21 cellular contexts compared by ENCODE assay signal in genomic region chr17:31480067-31480466, GRCh38.
"Had no signal": no experiment of that assay in that cellular context is flagged by ENCODE, and none has a peak within 500 bp of the region (broad histone marks: within the 10 kb centered on the region; RNA-seq: fewer than 3 reads in every experiment).

No MANE protein-coding gene starts in this region.

- H3K36me3 ChIP-seq: esophagus muscularis mucosa, gastroesophageal sphincter, heart left ventricle, left lung, lower lobe of right lung, prostate gland, sigmoid colon, vagina had no signal

- H3K4me3 ChIP-seq: coronary artery, esophagus muscularis mucosa, gastroesophageal sphincter, heart left ventricle, hepatocyte, left lung, lower lobe of right lung, prostate gland, sigmoid colon, vagina had no signal

- H3K9me3 ChIP-seq: esophagus muscularis mucosa, gastroesophageal sphincter, heart left ventricle, left lung, lower lobe of right lung, prostate gland, sigmoid colon, vagina had no signal

- H3K27ac ChIP-seq: coronary artery, esophagus muscularis mucosa, foreskin keratinocyte, gastroesophageal sphincter, heart left ventricle, hepatocyte, left lung, lower lobe of right lung, prostate gland, sigmoid colon, vagina had no signal

- DNase-seq: dermis blood vessel endothelial cell; effector memory CD4-positive, alpha-beta T cell; foreskin keratinocyte; left cardiac atrium; left lung; lower lobe of right lung; natural killer cell; right cardiac atrium; sigmoid colon; stimulated activated CD4-positive, alpha-beta T cell treated with anti-CD3 and anti-CD28 coated beads, Interleukin-2, amount 100 ng/mL, for 24 hours; stimulated activated CD4-positive, alpha-beta T cell treated with anti-CD3 and anti-CD28 coated beads, Interleukin-4, amount 100 ng/mL, for 24 hours; stimulated activated naive CD8-positive, alpha-beta T cell treated with anti-CD3 and anti-CD28 coated beads, Interleukin-15, Interleukin-2, amounts not matched to agents 100 U/mL and 50 U/mL, for 24 hours; trophoblast cell had no signal

- H3K27me3 ChIP-seq: hepatocyte, vagina had no signal

- ATAC-seq: foreskin keratinocyte; gastroesophageal sphincter; left lung; lower lobe of right lung; natural killer cell; stimulated activated effector memory CD8-positive, alpha-beta T cell treated with anti-CD3 and anti-CD28 coated beads, Interleukin-12 subunit alpha, Interleukin-12 subunit beta, amount 100 ng/mL, for 72 hours; stimulated activated naive CD8-positive, alpha-beta T cell treated with anti-CD3 and anti-CD28 coated beads, Interleukin-15, Interleukin-2, amounts not matched to agents 100 U/mL and 50 U/mL, for 24 hours had no signal

- H3K4me1 ChIP-seq: esophagus muscularis mucosa, foreskin keratinocyte, gastroesophageal sphincter, left lung, lower lobe of right lung, prostate gland, sigmoid colon, vagina had no signal
